In the genomic region with DNA sequence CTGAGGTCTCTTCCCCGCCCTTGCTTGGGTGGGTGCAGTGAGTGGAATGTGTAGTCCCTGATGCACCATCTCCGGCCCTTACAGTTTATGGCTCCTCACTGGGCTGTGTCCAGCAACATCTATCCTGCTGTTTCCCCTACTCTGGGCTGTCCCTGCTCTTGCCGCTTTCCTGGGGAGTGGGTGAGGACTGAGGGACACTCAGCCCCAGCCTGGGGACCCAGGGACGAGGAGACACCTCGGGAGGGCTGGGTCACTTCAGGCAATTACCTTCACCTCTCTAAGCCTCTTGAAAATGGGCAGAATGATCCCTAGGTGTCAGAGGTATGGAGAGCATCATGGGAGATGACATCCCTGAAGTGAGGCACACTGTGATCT, we compare ENCODE assay signal across 17 cellular contexts. TPM values are rescaled to one million over a fixed set of nuclear protein-coding genes. Genes with fewer than 3 reads are reported as not detected.
DNase-seq lines count a peak whose midpoint lies in the region; ATAC-seq and TF ChIP-seq lines count a peak whose summit lies in the region.
"Had no signal": no experiment of that assay in that cellular context is flagged by ENCODE, and none has a peak within 500 bp of the region (broad histone marks: within the 10 kb centered on the region; RNA-seq: fewer than 3 reads in every experiment).

No MANE protein-coding gene starts in this region.

- H3K79me2 ChIP-seq in H9 (ENCODE audit: insufficient read depth, low read length): no peaks in the 10 kb centered on the region

- no peak overlapping the region for H2BK20ac ChIP-seq in H9 (ENCODE audit: low read depth, low read length, poor library complexity, severe bottlenecking)

- H2BK12ac ChIP-seq in H9 (ENCODE audit: insufficient read length, low read depth, low read length): no peak overlapping the region

- H3K23me2 ChIP-seq in H9 (ENCODE audit: insufficient read length, low read depth, low read length, poor library complexity, severe bottlenecking): no peaks in the 10 kb centered on the region

- no peak overlapping the region for H3K9ac ChIP-seq in H9 (ENCODE audit: extremely low read depth, insufficient read length, low read length)
- H3K9ac ChIP-seq: KMS-11 had no signal

- no peak overlapping the region for H2AK5ac ChIP-seq in H9 (ENCODE audit: insufficient read length, low read length)

- H4K20me1 ChIP-seq in H9 (ENCODE audit: control insufficient read depth, insufficient read depth, insufficient read length): no peaks in the 10 kb centered on the region

- H3K4me2 ChIP-seq in H9 (ENCODE audit: insufficient read depth, insufficient read length, low read length): no peak overlapping the region
- H3K4me2 ChIP-seq: KMS-11 had no signal

- no peak overlapping the region for H2BK15ac ChIP-seq in H9 (ENCODE audit: low read depth, low read length)

- no peak overlapping the region for H4K91ac ChIP-seq in H9 (ENCODE audit: insufficient read length, low read depth, low read length)

- H3K9me3 Mint-ChIP-seq in H9: peaks cover 0 to 5% of the 10 kb centered on the region in 2 experiments; a peak in 3 of 5 replicates
- H3K9me3 Mint-ChIP-seq: CD8-positive, alpha-beta T cell had no signal

- H3K27ac Mint-ChIP-seq in H9: no peak overlapping the region
- H3K27ac Mint-ChIP-seq: CD8-positive, alpha-beta T cell had no signal

- DNase-seq in H7 (peak; percentile 10), H9 (peak; percentile 17), coronary artery (ENCODE audit: low spot score) (peak; percentile 7), sciatic nerve (ENCODE audit: low spot score) (peak; percentile 27)
- DNase-seq: DND-41; GDM1; NCI-H1092; NCI-H1694; NCI-H69; NK-92 treated with Interleukin-12 subunit alpha and Interleukin-12 subunit beta, amount 100 ng/mL, for 24 hours; OCI-M1 had no signal

- intact Hi-C loops in sciatic nerve (cut with DNase I): no loop called here

- no peak overlapping the region for H3K4ac ChIP-seq in H9 (ENCODE audit: low read depth, low read length)

- no peaks in the 10 kb centered on the region for H3K36me3 Mint-ChIP-seq in H9 (ENCODE audit: insufficient read depth in 1 of 3, low read depth in 3 of 3)
- H3K36me3 Mint-ChIP-seq: CD8-positive, alpha-beta T cell had no signal

- H3K79me1 ChIP-seq in H9 (ENCODE audit: insufficient read depth, low read depth, low read length, poor library complexity, severe bottlenecking): no peaks in the 10 kb centered on the region

- no peaks in the 10 kb centered on the region for H3K36me3 ChIP-seq in H7 (replicated peaks; ENCODE audit: control insufficient read depth, insufficient read depth, low read length)

- H2BK120ac ChIP-seq in H9 (ENCODE audit: low read depth, low read length, poor library complexity, severe bottlenecking): no peak overlapping the region

- WGBS in H9 (ENCODE audit: extremely low coverage, insufficient read length, low lambda C conversion rate): no CpG with 5 or more reads among the region's 5 CpGs

- no peak overlapping the region for H3K4me3 Mint-ChIP-seq in H9
- H3K4me3 Mint-ChIP-seq: CD8-positive, alpha-beta T cell had no signal

- H2AFZ ChIP-seq in H9 (ENCODE audit: low read length): no peak overlapping the region

- no peak overlapping the region for H2BK5ac ChIP-seq in H9 (ENCODE audit: insufficient read length, low read length)

- H3K14ac ChIP-seq in H9 (ENCODE audit: insufficient read depth, low read length): no peak overlapping the region

- no peak overlapping the region for H3T11ph ChIP-seq in H9 (ENCODE audit: low read length)

- H3K9me3 ChIP-seq in H9 (ENCODE audit: control insufficient read depth, low read depth, low read length): no peaks in the 10 kb centered on the region

- no peak overlapping the region for H4K5ac ChIP-seq in H9 (ENCODE audit: insufficient read length, low read depth, low read length)

- H3K27me3 Mint-ChIP-seq in H9 (ENCODE audit: low read depth): peaks cover 37% of the 10 kb centered on the region

- H4K8ac ChIP-seq in H9 (replicated peaks; ENCODE audit: insufficient read length, low read depth, low read length): no peak overlapping the region

- no peak overlapping the region for H3K18ac ChIP-seq in H9 (ENCODE audit: insufficient read length, low read depth, low read length)

- TF ChIP-seq CTCF in H9 (conservative IDR thresholded peaks at IDR 0.05) (no peak), coronary artery (IDR thresholded peaks at IDR 0.05) (no peak)

- H3K4me3 ChIP-seq in H7 (ENCODE audit: insufficient read depth, low read depth, low read length) (no peak overlapping the region), coronary artery (no peak overlapping the region)

- ATAC-seq in sciatic nerve (no peak), HG03378 (IDR thresholded peaks at IDR 0.05; ENCODE audit: unreplicated experiment) (no peak), GM19395 (IDR thresholded peaks at IDR 0.05; ENCODE audit: unreplicated experiment) (no peak), GM21737 (IDR thresholded peaks at IDR 0.05; ENCODE audit: unreplicated experiment) (no peak)
- ATAC-seq: CD8-positive, alpha-beta T cell had no signal

- no peaks in the 10 kb centered on the region for H3K4me1 ChIP-seq in H9 (ENCODE audit: insufficient read depth, low read length)

- peaks cover 7 to 8% of the 10 kb centered on the region in 2 experiments for H3K4me1 Mint-ChIP-seq in H9

- no peak overlapping the region for H3K23ac ChIP-seq in H9 (ENCODE audit: insufficient read length, low read depth, low read length)

- H3K27ac ChIP-seq in H9 (ENCODE audit: insufficient read length, low read depth, low read length) (no peak overlapping the region), coronary artery (no peak overlapping the region)
- H3K27ac ChIP-seq: KMS-11, RWPE1 had no signal

- peaks cover 2% of the 10 kb centered on the region for H3K27me3 ChIP-seq in H7 (ENCODE audit: control insufficient read depth, insufficient read depth, low read length)
- no peaks in the 10 kb centered on the region; the same call in 1 of the 2 replicates for H3K27me3 ChIP-seq in H9 (ENCODE audit: insufficient read depth, low read length)

- no peak overlapping the region for H3K56ac ChIP-seq in H9 (ENCODE audit: insufficient read length, low read depth, low read length)

RNA-seq across cellular contexts. Expression of gene LRP8, which starts 13.6 kb away (rescaled TPM):
- 144 and 157 TPM in 2 replicates for total RNA-seq in H7 (2014; rRNA removed; shearing (Covaris generic))
- 69.2 and 78.6 TPM in 2 replicates for total RNA-seq in H9 (2021)
- 2.4 TPM for total RNA-seq in sciatic nerve

Comparison
In these comparisons a context has a peak if more than half of its experiments do, and no peak if none do; other contexts are left out.
1. RNA of gene LRP8, which starts 13.6 kb away (total RNA-seq): 144 to 157 TPM in H7 and 69.2 to 78.6 TPM in H9; 2.4 TPM in sciatic nerve (single experiment); every median in the first group is over 10 times any median in the second.
2. Peak in every context shown above with its lines, with median percentiles within 50 percentile points of each other: DNase-seq.